In genomic region chr9:128685022-128685332, GRCh38 we compare ENCODE assay signal across 8 cellular contexts. TPM values are rescaled to one million over a fixed set of nuclear protein-coding genes. Genes with fewer than 3 reads are reported as not detected.
DNase-seq lines count a peak whose midpoint lies in the region; ATAC-seq and TF ChIP-seq lines count a peak whose summit lies in the region.

No MANE protein-coding gene starts in this region.

- H3K14ac ChIP-seq in H9 (ENCODE audit: insufficient read depth, low read length), result no peak overlapping the region

- ATAC-seq in lower lobe of right lung (no peak), GM18511 (IDR thresholded peaks at IDR 0.05; ENCODE audit: unreplicated experiment) (no peak), GM18502 (IDR thresholded peaks at IDR 0.05; ENCODE audit: poor library complexity, unreplicated experiment) (no peak), left colon (no peak)

- H3K18ac ChIP-seq in H9 (ENCODE audit: insufficient read length, low read depth, low read length), result no peak overlapping the region

- no peak for TF ChIP-seq CTCF in H9 (conservative IDR thresholded peaks at IDR 0.05)
- no peak for TF ChIP-seq CTCF in adrenal gland (IDR thresholded peaks at IDR 0.05)
- no peak for TF ChIP-seq CTCF in lower lobe of right lung (IDR thresholded peaks at IDR 0.05)

- H3K36me3 ChIP-seq in ACC112 (ENCODE audit: insufficient read depth, low read length), result peaks cover 2% of the 10 kb centered on the region; the same call in 1 of the 2 replicates
- H3K36me3 ChIP-seq in adrenal gland (replicated peaks in 1 of 2), result no peaks in the 10 kb centered on the region
- no peaks in the 10 kb centered on the region for H3K36me3 ChIP-seq in lower lobe of right lung

- H2BK5ac ChIP-seq in H9 (ENCODE audit: insufficient read length, low read length), result no peak overlapping the region

- H3T11ph ChIP-seq in H9 (ENCODE audit: low read length), result no peak overlapping the region

- peaks cover 23% of the 10 kb centered on the region for H3K4me1 ChIP-seq in ACC112 (ENCODE audit: control insufficient read depth, insufficient read depth, low read length, unreplicated experiment)
- H3K4me1 ChIP-seq in H9 (ENCODE audit: insufficient read depth, low read length), result peaks cover 4% of the 10 kb centered on the region; the same call in 1 of the 2 replicates
- peaks cover 9 to 17% of the 10 kb centered on the region in 2 donors for H3K4me1 ChIP-seq in adrenal gland (replicated peaks in 1 of 2)
- H3K4me1 ChIP-seq in lower lobe of right lung, result peaks cover 57% of the 10 kb centered on the region

- no peaks in the 10 kb centered on the region for H3K27me3 Mint-ChIP-seq in H9 (ENCODE audit: low read depth)

- no peak for TF ChIP-seq POLR2A in adrenal gland (IDR thresholded peaks at IDR 0.05)

- H3K4ac ChIP-seq in H9 (ENCODE audit: low read depth, low read length), result no peak overlapping the region

- peaks cover 35% of the 10 kb centered on the region for H3K79me2 ChIP-seq in ACC112 (ENCODE audit: control insufficient read depth, insufficient read depth, low read length, unreplicated experiment)
- H3K79me2 ChIP-seq in H9 (ENCODE audit: insufficient read depth, low read length), result peaks cover 33% of the 10 kb centered on the region

- no CpG with 5 or more reads among the region's 2 CpGs for WGBS in H9 (ENCODE audit: extremely low coverage, insufficient read length, low lambda C conversion rate)
- 77 to 100% (median 82%) methylated on average over 1 to 2 of the region's 2 CpGs for WGBS in adrenal gland, 4 donors

- H4K91ac ChIP-seq in H9 (ENCODE audit: insufficient read length, low read depth, low read length), result no peak overlapping the region

- no peak overlapping the region for H2BK15ac ChIP-seq in H9 (ENCODE audit: low read depth, low read length)

- H3K27ac ChIP-seq in ACC112 (ENCODE audit: low read depth, low read length), result peak overlapping the region; percentile 6; the same call in 1 of the 2 replicates
- H3K27ac ChIP-seq in H9 (ENCODE audit: insufficient read length, low read depth, low read length), result no peak overlapping the region
- peak overlapping the region in 3 of 5 donors; percentile 73 to 89 (median 77) for H3K27ac ChIP-seq in adrenal gland
- peak overlapping the region; percentile 89 for H3K27ac ChIP-seq in lower lobe of right lung

- peak overlapping the region; percentile 73 for H3K4me2 ChIP-seq in H9 (ENCODE audit: insufficient read depth, insufficient read length, low read length)

- H4K8ac ChIP-seq in H9 (replicated peaks; ENCODE audit: insufficient read length, low read depth, low read length), result no peak overlapping the region

- peak overlapping the region; percentile 99 for H3K27ac Mint-ChIP-seq in H9

- H2AK5ac ChIP-seq in H9 (ENCODE audit: insufficient read length, low read length), result no peak overlapping the region

- H3K4me3 ChIP-seq in ACC112 (ENCODE audit: low read depth, low read length), result peak overlapping the region; percentile 86
- peak overlapping the region in 1 of 4 donors; percentile 72 for H3K4me3 ChIP-seq in adrenal gland
- H3K4me3 ChIP-seq in lower lobe of right lung, result peak overlapping the region; percentile 79

- peaks cover 6 to 13% of the 10 kb centered on the region in 2 experiments for H3K9me3 Mint-ChIP-seq in H9

- H2BK12ac ChIP-seq in H9 (ENCODE audit: insufficient read length, low read depth, low read length), result no peak overlapping the region

- no peak overlapping the region for H2BK20ac ChIP-seq in H9 (ENCODE audit: low read depth, low read length, poor library complexity, severe bottlenecking)

- H3K23me2 ChIP-seq in H9 (ENCODE audit: insufficient read length, low read depth, low read length, poor library complexity, severe bottlenecking), result peaks cover 13% of the 10 kb centered on the region

- H3K4me1 Mint-ChIP-seq in H9, result peaks cover 42 to 44% of the 10 kb centered on the region in 2 experiments

- H3K4me3 Mint-ChIP-seq in H9, result peak overlapping the region; percentile 95 to 100

- H3K23ac ChIP-seq in H9 (ENCODE audit: insufficient read length, low read depth, low read length), result no peak overlapping the region

- no peak overlapping the region for H4K5ac ChIP-seq in H9 (ENCODE audit: insufficient read length, low read depth, low read length)

- H3K9me3 ChIP-seq in H9 (ENCODE audit: control insufficient read depth, low read depth, low read length) (no peaks in the 10 kb centered on the region), adrenal gland (replicated peaks in 1 of 3) (no peaks in the 10 kb centered on the region), lower lobe of right lung (no peaks in the 10 kb centered on the region)

- H3K56ac ChIP-seq in H9 (ENCODE audit: insufficient read length, low read depth, low read length), result no peak overlapping the region

- DNase-seq in H9 (no peak), adrenal gland (peak in 1 of 7 donors; percentile 52), lower lobe of right lung (no peak), left colon (no peak), DMS153 (lab: John Stamatoyannopoulos, UW) (no peak)

- H2BK120ac ChIP-seq in H9 (ENCODE audit: low read depth, low read length, poor library complexity, severe bottlenecking), result no peak overlapping the region

- H3K27me3 ChIP-seq in ACC112 (ENCODE audit: insufficient read depth, low read length) (no peaks in the 10 kb centered on the region), H9 (ENCODE audit: insufficient read depth, low read length) (no peaks in the 10 kb centered on the region), adrenal gland (no peaks in the 10 kb centered on the region), lower lobe of right lung (ENCODE audit: low read depth) (no peaks in the 10 kb centered on the region)

- intact Hi-C loops in adrenal gland (cut with DNase I), result no loop called here
- intact Hi-C loops in lower lobe of right lung (cut with DNase I), result no loop called here
- intact Hi-C loops in left colon (cut with DNase I, micrococcal nuclease), result no loop called here

- peak overlapping the region; percentile 39 for H2AFZ ChIP-seq in ACC112 (ENCODE audit: low read length, unreplicated experiment)
- no peak overlapping the region for H2AFZ ChIP-seq in H9 (ENCODE audit: low read length)

- peaks cover 28 to 40% (median 40%) of the 10 kb centered on the region in 3 experiments for H3K36me3 Mint-ChIP-seq in H9 (ENCODE audit: insufficient read depth in 1 of 3, low read depth in 3 of 3)

- H4K20me1 ChIP-seq in H9 (ENCODE audit: control insufficient read depth, insufficient read depth, insufficient read length), result no peaks in the 10 kb centered on the region

- no peaks in the 10 kb centered on the region for H3K79me1 ChIP-seq in H9 (ENCODE audit: insufficient read depth, low read depth, low read length, poor library complexity, severe bottlenecking)

- H3K9ac ChIP-seq in H9 (ENCODE audit: extremely low read depth, insufficient read length, low read length), result peak overlapping the region; percentile 92

RNA-seq across cellular contexts. Expression of gene SET, which starts 4.0 kb away (rescaled TPM):
- total RNA-seq in H9 (2021) (1,148 and 1,158 TPM in 2 replicates), adrenal gland (100 to 1,000 TPM; 122 to 285 (median 184) TPM), lower lobe of right lung (197 TPM), left colon (100 to 1,000 TPM; 153 to 193 TPM)
- 100 to 1,000 TPM in 2 of 3 donors, 10 to 100 TPM in 1; 62.1 to 352 (median 105) TPM for polyA plus RNA-seq in adrenal gland

RNA-seq across cellular contexts. Expression of gene PKN3, which starts 17.3 kb away (rescaled TPM):
- total RNA-seq in H9 (2021) (23.8 and 25.0 TPM in 2 replicates), adrenal gland (1 to 10 TPM; 1.6 to 6.3 (median 4.1) TPM), lower lobe of right lung (11.1 TPM), left colon (1 to 10 TPM; 4.2 to 5.4 TPM)
- polyA plus RNA-seq in adrenal gland, result 1 to 10 TPM in 2 of 3 donors, under 1 TPM in 1; 0.90 to 8.6 (median 8.1) TPM

RNA-seq across cellular contexts. Expression of gene DYNC2I2, which starts 28.3 kb away (rescaled TPM):
- total RNA-seq in H9 (2021) (58.6 and 62.2 TPM in 2 replicates), adrenal gland (100 to 1,000 TPM in 2 of 8 donors, 10 to 100 TPM in 6; 23.1 to 192 (median 83.2) TPM), lower lobe of right lung (37.3 TPM), left colon (10 to 100 TPM; 34.8 to 51.5 TPM)
- 100 to 1,000 TPM in 1 of 3 donors, 10 to 100 TPM in 1, 1 to 10 TPM in 1; 7.5 to 119 (median 91.6) TPM for polyA plus RNA-seq in adrenal gland

RNA-seq across cellular contexts. Expression of gene ZDHHC12, which starts 39.0 kb away (rescaled TPM):
- total RNA-seq in H9 (2021) (42.8 and 45.8 TPM in 2 replicates), adrenal gland (10 to 100 TPM; 15.5 to 97.4 (median 29.0) TPM), lower lobe of right lung (29.4 TPM), left colon (10 to 100 TPM; 76.2 to 82.5 TPM)
- polyA plus RNA-seq in adrenal gland, result 10 to 100 TPM in 2 of 3 donors, 1 to 10 TPM in 1; 1.6 to 64.8 (median 33.1) TPM
